In the genomic region with DNA sequence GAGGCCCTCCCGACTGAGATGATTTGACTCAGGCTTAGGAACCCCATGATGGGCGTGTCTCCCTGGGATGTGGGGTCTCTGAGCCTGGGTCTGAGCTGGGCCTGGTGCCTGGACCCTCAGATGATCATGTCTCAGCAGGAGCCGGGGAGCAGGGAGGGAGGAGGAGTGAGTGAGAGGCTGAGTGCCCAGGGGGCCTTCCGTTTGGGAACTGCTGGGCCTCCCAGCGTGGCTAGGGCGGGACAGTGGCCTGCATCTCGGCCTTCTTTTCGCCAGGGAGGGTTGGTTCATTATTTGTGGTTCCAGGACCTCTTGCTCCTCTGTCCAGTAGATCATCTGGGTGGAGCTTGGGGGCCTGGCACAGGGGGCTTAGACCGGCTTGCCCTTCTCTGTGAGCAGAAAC, we compare ENCODE assay signal across 21 cellular contexts. TPM values are rescaled to one million over a fixed set of nuclear protein-coding genes. Genes with fewer than 3 reads are reported as not detected.
A peak's percentile ranks its signal among the peaks of the same experiment; 100 is the strongest.
DNase-seq lines count a peak whose midpoint lies in the region; ATAC-seq and TF ChIP-seq lines count a peak whose summit lies in the region.
"Had no signal": no experiment of that assay in that cellular context is flagged by ENCODE, and none has a peak within 500 bp of the region (broad histone marks: within the 10 kb centered on the region; RNA-seq: fewer than 3 reads in every experiment).

No MANE protein-coding gene starts in this region.

- H3K36me3 Mint-ChIP-seq in neural progenitor cell (no peaks in the 10 kb centered on the region), progenitor cell of endocrine pancreas (ENCODE audit: insufficient read depth) (no peaks in the 10 kb centered on the region)

- 0 out of 2 replicates have a peak overlapping the region, but pooled peaks have one; percentile 67 for H3K14ac ChIP-seq in IMR-90 (replicated peaks; ENCODE audit: low read depth, low read length)

- CTCF ChIA-PET in IMR-90 (lab: Yijun Ruan, JAX): no interaction called here

- no peak for TF ChIP-seq RAD21 in IMR-90 (IDR thresholded peaks at IDR 0.05; ENCODE audit: low read length)

- no peak overlapping the region for H4K5ac ChIP-seq in IMR-90 (ENCODE audit: low read depth, low read length)

- no peak overlapping the region for H3K4me3 ChIP-seq in BLaER1 treated with 17β-estradiol and CSF1 and Interleukin-3, amounts not matched to agents 10 nM and 100 nM
- H3K4me3 ChIP-seq in IMR-90 (ENCODE audit: insufficient read depth, low read depth, low read length): no peak overlapping the region
- H3K4me3 ChIP-seq in neural progenitor cell: no peak overlapping the region
- no peak overlapping the region for H3K4me3 ChIP-seq in upper lobe of right lung
- H3K4me3 ChIP-seq: A549, GM12878 had no signal

- no peak overlapping the region for H2BK15ac ChIP-seq in IMR-90 (ENCODE audit: low read depth, low read length)

- peak overlapping the region; percentile 23 for H2BK5ac ChIP-seq in IMR-90 (ENCODE audit: low read depth, low read length, poor library complexity, severe bottlenecking)

- TF ChIP-seq CTCF in IMR-90 (conservative IDR thresholded peaks at IDR 0.05; ENCODE audit: low read depth, low read length) (no peak), neural progenitor cell (IDR thresholded peaks at IDR 0.05) (no peak), upper lobe of right lung (IDR thresholded peaks at IDR 0.05) (no peak), progenitor cell of endocrine pancreas (IDR thresholded peaks at IDR 0.05; ENCODE audit: unreplicated experiment) (no peak)

- H3K18ac ChIP-seq in IMR-90 (ENCODE audit: low read depth, low read length): 0 out of 2 replicates have a peak overlapping the region, but pooled peaks have one; percentile 26

- ATAC-seq in IMR-90 (ENCODE audit: low read depth) (no peak), upper lobe of right lung (no peak), GM21825 (IDR thresholded peaks at IDR 0.05; ENCODE audit: unreplicated experiment) (no peak)
- ATAC-seq: GM12878 had no signal

- 100% methylated on average over 2 of the region's 9 CpGs; no CpG with 5 or more reads in 1 of the 2 experiments for WGBS in IMR-90 (ENCODE audit: extremely low coverage in 2 of 2, insufficient read length in 1 of 2), 2 experiments

- peaks cover 7 to 36% (median 26%) of the 10 kb centered on the region in 10 experiments; a peak in 16 of 20 replicates for H3K4me1 ChIP-seq in BLaER1 treated with 17β-estradiol and CSF1 and Interleukin-3, amounts not matched to agents 10 nM and 100 nM
- H3K4me1 ChIP-seq in IMR-90 (ENCODE audit: control insufficient read depth, insufficient read depth, low read length): peaks cover 31% of the 10 kb centered on the region
- H3K4me1 ChIP-seq in neural progenitor cell: peaks cover 10% of the 10 kb centered on the region
- H3K4me1 ChIP-seq in upper lobe of right lung: peaks cover 3% of the 10 kb centered on the region

- H3K23ac ChIP-seq in IMR-90 (ENCODE audit: low read depth, low read length): peak overlapping the region; percentile 57; the same call in 1 of the 2 replicates

- BruUV-seq in IMR-90 (replicated peaks; lab: Mats Ljungman, UMichigan): no TSS peak

- no peaks in the 10 kb centered on the region for H3K9me3 Mint-ChIP-seq in neural progenitor cell
- H3K9me3 Mint-ChIP-seq in progenitor cell of endocrine pancreas (ENCODE audit: low read depth): no peaks in the 10 kb centered on the region
- H3K9me3 Mint-ChIP-seq: CD4-positive, alpha-beta T cell had no signal

- H3F3A ChIP-seq in neural progenitor cell (ENCODE audit: low read depth): peaks cover 12% of the 10 kb centered on the region

- H3K4me3 Mint-ChIP-seq in neural progenitor cell (no peak overlapping the region), progenitor cell of endocrine pancreas (ENCODE audit: low read depth) (no peak overlapping the region)
- H3K4me3 Mint-ChIP-seq: CD4-positive, alpha-beta T cell had no signal

- peaks cover 19% of the 10 kb centered on the region for H3K9me1 ChIP-seq in IMR-90 (ENCODE audit: insufficient read depth, low read length)

- peak overlapping the region; percentile 42 for H2BK120ac ChIP-seq in IMR-90 (ENCODE audit: low read depth, low read length)

- no peaks in the 10 kb centered on the region for H3K36me3 ChIP-seq in BLaER1 treated with 17β-estradiol and CSF1 and Interleukin-3, amounts not matched to agents 10 nM and 100 nM
- H3K36me3 ChIP-seq in IMR-90 (ENCODE audit: control insufficient read depth, insufficient read depth, low read length) (peaks cover 21% of the 10 kb centered on the region), neural progenitor cell (no peaks in the 10 kb centered on the region), upper lobe of right lung (no peaks in the 10 kb centered on the region)

- H3K9me3 ChIP-seq in BLaER1 treated with 17β-estradiol and CSF1 and Interleukin-3, amounts not matched to agents 10 nM and 100 nM (replicated peaks in 1 of 11): no peaks in the 10 kb centered on the region
- H3K9me3 ChIP-seq in IMR-90 (ENCODE audit: control insufficient read depth, insufficient read depth, low read length) (no peaks in the 10 kb centered on the region), neural progenitor cell (ENCODE audit: low read depth) (no peaks in the 10 kb centered on the region), upper lobe of right lung (no peaks in the 10 kb centered on the region)
- H3K9me3 ChIP-seq: A549, SK-N-SH had no signal

- H3K4me2 ChIP-seq in BLaER1 treated with 17β-estradiol and CSF1 and Interleukin-3, amounts not matched to agents 10 nM and 100 nM: peak overlapping the region in 8 of 11 experiments; percentile 8 to 60 (median 44); a peak in 12 of 22 replicates
- H3K4me2 ChIP-seq in IMR-90 (ENCODE audit: low read depth, low read length) (no peak overlapping the region), neural progenitor cell (no peak overlapping the region)
- H3K4me2 ChIP-seq: A549, SK-N-SH had no signal

- peaks cover 15 to 88% of the 10 kb centered on the region in 2 experiments for H3K79me1 ChIP-seq in IMR-90 (ENCODE audit: low read depth in 1 of 2, low read length in 2 of 2)

- POLR2A ChIA-PET in IMR-90 (lab: Charles Lee; ENCODE audit: unreplicated experiment): no interaction called here

- dilution Hi-C loops in IMR-90 (cut with HindIII; ENCODE audit: low sequenced_read_pairs, unreplicated experiment): no loop called here

- intact Hi-C loops in IMR-90 (cut with micrococcal nuclease) (no loop called here), upper lobe of right lung (cut with DNase I) (no loop called here)

- peak overlapping the region in 1 of 2 experiments; percentile 20; a peak in 1 of 4 replicates for H4K8ac ChIP-seq in IMR-90 (ENCODE audit: low read depth in 2 of 2, low read length in 2 of 2)

- peak overlapping the region; percentile 56; the same call in 1 of the 2 replicates for H2BK20ac ChIP-seq in IMR-90 (ENCODE audit: low read depth, low read length)

- peak overlapping the region; percentile 68 for H3K4ac ChIP-seq in IMR-90 (ENCODE audit: low read depth, low read length)

- H3K27me3 ChIP-seq in BLaER1 treated with 17β-estradiol and CSF1 and Interleukin-3, amounts not matched to agents 10 nM and 100 nM: peaks cover 11 to 45% (median 33%) of the 10 kb centered on the region in 11 experiments
- H3K27me3 ChIP-seq in IMR-90 (ENCODE audit: control insufficient read depth, insufficient read depth, low read length) (no peaks in the 10 kb centered on the region), neural progenitor cell (peaks cover 17% of the 10 kb centered on the region), upper lobe of right lung (peaks cover 27% of the 10 kb centered on the region)

- in situ Hi-C loops in IMR-90 (cut with MboI; ENCODE audit: low sequenced_read_pairs): no loop called here

- H2AFZ ChIP-seq in IMR-90 (replicated peaks; ENCODE audit: low read length, poor library complexity) (peak overlapping the region; percentile 5), neural progenitor cell (replicated peaks) (no peak overlapping the region)

- H4K91ac ChIP-seq in IMR-90 (ENCODE audit: insufficient read depth, low read depth, low read length): peak overlapping the region; percentile 62

- no peak overlapping the region for H3K56ac ChIP-seq in IMR-90 (ENCODE audit: extremely low read depth, insufficient read depth, low read length)

- TF ChIP-seq POLR2A in IMR-90 (IDR thresholded peaks at IDR 0.05; ENCODE audit: low read depth, low read length): no peak

- 0 out of 22 replicates have a peak overlapping the region, but pooled peaks of 1 of the 11 experiments have one; percentile 16 for H3K9ac ChIP-seq in BLaER1 treated with 17β-estradiol and CSF1 and Interleukin-3, amounts not matched to agents 10 nM and 100 nM
- no peak overlapping the region for H3K9ac ChIP-seq in IMR-90 (ENCODE audit: low read depth, low read length)
- no peak overlapping the region for H3K9ac ChIP-seq in neural progenitor cell
- H3K9ac ChIP-seq: SK-N-SH had no signal

- H3K4me1 Mint-ChIP-seq in neural progenitor cell: peaks cover 7% of the 10 kb centered on the region
- H3K4me1 Mint-ChIP-seq in progenitor cell of endocrine pancreas (ENCODE audit: low read depth): no peaks in the 10 kb centered on the region

- peak overlapping the region; percentile 81 for H2AK5ac ChIP-seq in IMR-90 (ENCODE audit: low read depth, low read length)

- H3K27ac ChIP-seq in BLaER1 treated with 17β-estradiol and CSF1 and Interleukin-3, amounts not matched to agents 10 nM and 100 nM: no peak overlapping the region
- no peak overlapping the region for H3K27ac ChIP-seq in IMR-90 (ENCODE audit: insufficient read depth, low read length)
- no peak overlapping the region for H3K27ac ChIP-seq in neural progenitor cell
- H3K27ac ChIP-seq in upper lobe of right lung: no peak overlapping the region
- H3K27ac ChIP-seq: A549, RWPE1 had no signal

- no peaks in the 10 kb centered on the region for H3K79me2 ChIP-seq in neural progenitor cell (ENCODE audit: low read depth)

- DNase-seq in IMR-90 (no peak), neural progenitor cell (ENCODE audit: low spot score) (no peak), upper lobe of right lung (peak; percentile 54), Kasumi-1 (lab: John Stamatoyannopoulos, UW) (no peak), progenitor cell of endocrine pancreas (ENCODE audit: low spot score, unreplicated experiment) (no peak)
- DNase-seq: CD4-positive, alpha-beta T cell; COR-L47; DND-41; NCI-H1092 treated with DMSO at 0.1 percent for 48 hours; NCI-H1436 treated with DMSO at 0.1 percent for 48 hours; NCI-H1930; NCI-H510A; SHP77 treated with DMSO at 0.1 percent for 48 hours; SK-N-SH had no signal

- H3K27ac Mint-ChIP-seq in neural progenitor cell (peak overlapping the region; percentile 33), progenitor cell of endocrine pancreas (no peak overlapping the region)
- H3K27ac Mint-ChIP-seq: CD4-positive, alpha-beta T cell had no signal

- H2AK9ac ChIP-seq in IMR-90 (replicated peaks; ENCODE audit: low read depth, low read length, poor library complexity): peak overlapping the region; percentile 58

- H3K27me3 Mint-ChIP-seq in neural progenitor cell (ENCODE audit: insufficient read depth, low read depth) (peaks cover 21% of the 10 kb centered on the region), progenitor cell of endocrine pancreas (peaks cover 11% of the 10 kb centered on the region)

- no peaks in the 10 kb centered on the region; a peak in 2 of 22 replicates for H4K20me1 ChIP-seq in BLaER1 treated with 17β-estradiol and CSF1 and Interleukin-3, amounts not matched to agents 10 nM and 100 nM
- H4K20me1 ChIP-seq in IMR-90 (ENCODE audit: insufficient read depth, low read length) (peaks cover 56% of the 10 kb centered on the region), neural progenitor cell (ENCODE audit: low read depth) (no peaks in the 10 kb centered on the region)

RNA-seq across cellular contexts. Expression of a gene that starts 5.6 kb away (rescaled TPM):
- total RNA-seq in IMR-90 (2012; rRNA removed) (12.7 and 13.1 TPM in 2 replicates), neural progenitor cell (ENCODE audit: low replicate concordance) (1.5 and 5.2 TPM in 2 replicates), upper lobe of right lung (1.1 TPM), progenitor cell of endocrine pancreas (0.79 and 0.91 TPM in 2 replicates)
- 35.5 and 45.9 TPM in 2 replicates for polyA plus RNA-seq in IMR-90 (2012; rRNA removed)
- polyA plus RNA-seq in IMR-90 (2012; cell fraction: cytosol; rRNA removed): 19.5 and 46.6 TPM in 2 replicates
- 10.2 and 29.0 TPM in 2 replicates for polyA plus RNA-seq in IMR-90 (2012; cell fraction: nucleus; rRNA removed; ENCODE audit: low replicate concordance)
- total RNA-seq: CD4-positive, alpha-beta T cell; GM12878; LHCN-M2 had no signal
- polyA plus RNA-seq: GM12878 had no signal

RNA-seq across cellular contexts. Expression of a gene that starts 29.1 kb away (rescaled TPM):
- total RNA-seq in IMR-90 (2012; rRNA removed): 9.4 and 9.7 TPM in 2 replicates
- 28.9 and 31.4 TPM in 2 replicates for polyA plus RNA-seq in IMR-90 (2012; rRNA removed)
- polyA plus RNA-seq in IMR-90 (2012; cell fraction: cytosol; rRNA removed): 22.2 and 27.8 TPM in 2 replicates
- polyA plus RNA-seq in IMR-90 (2012; cell fraction: nucleus; rRNA removed; ENCODE audit: low replicate concordance): 42.0 and 79.1 TPM in 2 replicates
- 9.2 and 21.1 TPM in 2 replicates for total RNA-seq in neural progenitor cell (ENCODE audit: low replicate concordance)
- 16.7 TPM for total RNA-seq in upper lobe of right lung
- total RNA-seq in progenitor cell of endocrine pancreas: 19.7 and 20.5 TPM in 2 replicates

RNA-seq across cellular contexts. Expression of a gene that starts 45.1 kb away (rescaled TPM):
- 67.8 and 68.1 TPM in 2 replicates for total RNA-seq in IMR-90 (2012; rRNA removed)
- 88.1 and 108 TPM in 2 replicates for polyA plus RNA-seq in IMR-90 (2012; rRNA removed)
- polyA plus RNA-seq in IMR-90 (2012; cell fraction: cytosol; rRNA removed): 57.5 and 92.6 TPM in 2 replicates
- 56.2 and 66.4 TPM in 2 replicates for polyA plus RNA-seq in IMR-90 (2012; cell fraction: nucleus; rRNA removed; ENCODE audit: low replicate concordance)
- 22.2 and 29.8 TPM in 2 replicates for total RNA-seq in neural progenitor cell (ENCODE audit: low replicate concordance)
- total RNA-seq in upper lobe of right lung: 25.6 TPM
- 25.9 and 26.8 TPM in 2 replicates for total RNA-seq in progenitor cell of endocrine pancreas

RNA-seq across cellular contexts. Expression of a gene that starts 50.2 kb away (rescaled TPM):
- total RNA-seq in IMR-90 (2012; rRNA removed) (not detected in 2 replicates), neural progenitor cell (ENCODE audit: low replicate concordance) (not detected in 2 replicates), upper lobe of right lung (not detected), progenitor cell of endocrine pancreas (0.27 and 0.43 TPM in 2 replicates)
- 0.09 and 0.20 TPM in 2 replicates for polyA plus RNA-seq in IMR-90 (2012; rRNA removed)
- 0.06 and 0.19 TPM in 2 replicates for polyA plus RNA-seq in IMR-90 (2012; cell fraction: cytosol; rRNA removed)
- 0.42 and 0.54 TPM in 2 replicates for polyA plus RNA-seq in IMR-90 (2012; cell fraction: nucleus; rRNA removed; ENCODE audit: low replicate concordance)
- total RNA-seq: CD4-positive, alpha-beta T cell; GM12878; H4; LHCN-M2 had no signal
- polyA plus RNA-seq: GM12878 had no signal

Comparison
In these comparisons a context has a peak if more than half of its experiments do, and no peak if none do; other contexts are left out.
1. H3K4me2 ChIP-seq: peak in BLaER1 treated with 17β-estradiol and CSF1 and Interleukin-3, amounts not matched to agents 10 nM and 100 nM (8 of 11); none in IMR-90 (single experiment) and neural progenitor cell (single experiment).